In the genomic region with DNA sequence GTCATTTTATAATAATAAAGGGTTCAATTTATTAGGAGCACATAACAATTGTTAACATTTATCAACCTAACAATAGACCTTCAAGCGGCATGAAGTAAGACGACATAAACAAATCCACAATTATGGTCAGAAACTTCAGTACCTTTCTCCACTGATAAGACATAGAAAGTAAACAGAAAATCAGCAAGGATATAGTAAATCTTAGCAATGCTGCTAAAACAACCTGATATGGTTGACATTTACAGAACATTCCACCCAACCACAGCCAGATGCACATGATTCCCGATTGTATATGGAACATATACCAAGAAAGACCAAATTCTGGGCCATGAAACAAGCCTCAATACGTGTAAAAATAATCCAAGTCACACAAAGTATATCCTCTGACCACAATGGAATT, we compare ENCODE assay signal across 20 cellular contexts.
"Had no signal": no experiment of that assay in that cellular context is flagged by ENCODE, and none has a peak within 500 bp of the region (broad histone marks: within the 10 kb centered on the region; RNA-seq: fewer than 3 reads in every experiment).

No MANE protein-coding gene starts in this region.

- H3K27me3 ChIP-seq: esophagus muscularis mucosa, right lobe of liver, stomach, transverse colon had no signal

- ATAC-seq: left cardiac atrium, lower lobe of right lung, psoas muscle, right lobe of liver had no signal

- FAIRE-seq: kidney had no signal

- H3K9me3 ChIP-seq: esophagus muscularis mucosa, lower lobe of right lung, psoas muscle, right lobe of liver, thoracic aorta, transverse colon had no signal

- H3K4me3 ChIP-seq: esophagus muscularis mucosa, left ventricle myocardium inferior, lower lobe of right lung, psoas muscle, right lobe of liver, stomach, thoracic aorta, transverse colon had no signal

- H3K27ac Mint-ChIP-seq: memory B cell, mesothelial cell of epicardium, nephron had no signal

- H3K27ac ChIP-seq: epithelial cell of prostate, esophagus muscularis mucosa, left ventricle myocardium inferior, lower lobe of right lung, psoas muscle, right lobe of liver, stomach, thoracic aorta, transverse colon had no signal

- DNase-seq: effector memory CD4-positive, alpha-beta T cell; foreskin fibroblast; kidney; left cardiac atrium; left ventricle myocardium inferior; lower lobe of right lung; psoas muscle; retina; right lobe of liver; stimulated activated CD4-positive, alpha-beta T cell treated with anti-CD3 and anti-CD28 coated beads, Interleukin-4, amount 100 ng/mL, for 1 hour; stimulated activated naive CD4-positive, alpha-beta T cell; stomach; substantia nigra; transverse colon had no signal

- H3K36me3 ChIP-seq: left ventricle myocardium inferior, lower lobe of right lung, right lobe of liver, thoracic aorta, transverse colon had no signal

- H3K4me1 Mint-ChIP-seq: memory B cell, mesothelial cell of epicardium, nephron had no signal

- H3K36me3 Mint-ChIP-seq: mesothelial cell of epicardium had no signal

- H3K4me3 Mint-ChIP-seq: memory B cell, mesothelial cell of epicardium, nephron had no signal

- H3K4me1 ChIP-seq: esophagus muscularis mucosa, left ventricle myocardium inferior, lower lobe of right lung, psoas muscle, right lobe of liver, stomach, transverse colon had no signal
